13 cellular contexts compared by ENCODE assay signal in genomic region chr16:87056083-87056482, GRCh38.
DNase-seq lines count a peak whose midpoint lies in the region; ATAC-seq and TF ChIP-seq lines count a peak whose summit lies in the region.
"Had no signal": no experiment of that assay in that cellular context is flagged by ENCODE, and none has a peak within 500 bp of the region (broad histone marks: within the 10 kb centered on the region; RNA-seq: fewer than 3 reads in every experiment).

No MANE protein-coding gene starts in this region.

- DNase-seq in AG04449 (ENCODE audit: low read depth, low spot score): no peak
- DNase-seq in HFFc6: peak; percentile 13
- DNase-seq in chondrocyte (ENCODE audit: low spot score): no peak
- DNase-seq in iris pigment epithelial cell (ENCODE audit: low read depth): peak; percentile 39
- no peak for DNase-seq in NCI-H2196 (lab: John Stamatoyannopoulos, UW; ENCODE audit: unreplicated experiment)
- no peak for DNase-seq in gastrocnemius medialis
- DNase-seq in KBM-7: no peak
- DNase-seq: activated naive CD8-positive, alpha-beta T cell treated with anti-CD3 and anti-CD28 coated beads, Interleukin-2, amount 50 U/mL, for 24 hours; effector memory CD8-positive, alpha-beta T cell; immature natural killer cell had no signal

- CTCF ChIA-PET in AG04449 (lab: Yijun Ruan, JAX): interaction anchor here (0.8 to 2.4 kb wide), 13 partner anchors 9 to 498 kb away, joined by 3 to 17 read pairs (median 4); partner anchors contain the start of gene FOXC2

- H3K27me3 ChIP-seq in gastrocnemius medialis: peaks cover 7 to 15% (median 9%) of the 10 kb centered on the region in 3 donors
- H3K27me3 ChIP-seq: BLaER1 treated with 17β-estradiol and CSF1 and Interleukin-3, amounts not matched to agents 10 nM and 100 nM had no signal

- no peaks in the 10 kb centered on the region for H3K9me3 ChIP-seq in gastrocnemius medialis

- intact Hi-C loops in gastrocnemius medialis (cut with DNase I; ENCODE audit: low total_unique reads): no loop called here

- H3K27ac Mint-ChIP-seq in HFFc6 (no peak overlapping the region), chondrocyte (ENCODE audit: unreplicated experiment) (no peak overlapping the region)
- H3K27ac Mint-ChIP-seq: activated naive CD8-positive, alpha-beta T cell treated with anti-CD3 and anti-CD28 coated beads, Interleukin-2, amount 50 U/mL, for 24 hours; effector memory CD8-positive, alpha-beta T cell; immature natural killer cell; naive thymus-derived CD8-positive, alpha-beta T cell had no signal

- H3K4me1 Mint-ChIP-seq in HFFc6 (ENCODE audit: low read depth) (peaks cover 22% of the 10 kb centered on the region), chondrocyte (ENCODE audit: low read depth) (peaks cover 14% of the 10 kb centered on the region)
- H3K4me1 Mint-ChIP-seq: activated naive CD8-positive, alpha-beta T cell treated with anti-CD3 and anti-CD28 coated beads, Interleukin-2, amount 50 U/mL, for 24 hours; immature natural killer cell had no signal

- H3K4me3 ChIP-seq in AG04449 (ENCODE audit: low read depth, low read length) (no peak overlapping the region), gastrocnemius medialis (no peak overlapping the region)
- H3K4me3 ChIP-seq: BLaER1 treated with 17β-estradiol and CSF1 and Interleukin-3, amounts not matched to agents 10 nM and 100 nM had no signal

- no peak overlapping the region for H3K27ac ChIP-seq in gastrocnemius medialis
- H3K27ac ChIP-seq: BLaER1 treated with 17β-estradiol and CSF1 and Interleukin-3, amounts not matched to agents 10 nM and 100 nM had no signal

- H3K9me3 Mint-ChIP-seq in HFFc6: no peaks in the 10 kb centered on the region
- peaks cover 6% of the 10 kb centered on the region for H3K9me3 Mint-ChIP-seq in chondrocyte (ENCODE audit: low read depth)

- POLR2A ChIA-PET in AG04449 (lab: Yijun Ruan, JAX): no interaction called here

- ATAC-seq in HG02610 (IDR thresholded peaks at IDR 0.05; ENCODE audit: unreplicated experiment) (no peak), gastrocnemius medialis (no peak)
- ATAC-seq: activated naive CD8-positive, alpha-beta T cell treated with anti-CD3 and anti-CD28 coated beads, Interleukin-2, amount 50 U/mL, for 24 hours; effector memory CD8-positive, alpha-beta T cell; naive thymus-derived CD8-positive, alpha-beta T cell had no signal

- no peaks in the 10 kb centered on the region for H3K4me1 ChIP-seq in gastrocnemius medialis
- H3K4me1 ChIP-seq: BLaER1 treated with 17β-estradiol and CSF1 and Interleukin-3, amounts not matched to agents 10 nM and 100 nM had no signal

- H3K36me3 ChIP-seq in gastrocnemius medialis: no peaks in the 10 kb centered on the region
- H3K36me3 ChIP-seq: BLaER1 treated with 17β-estradiol and CSF1 and Interleukin-3, amounts not matched to agents 10 nM and 100 nM had no signal

- H3K27me3 Mint-ChIP-seq in HFFc6 (ENCODE audit: insufficient read depth) (peaks cover 26% of the 10 kb centered on the region), chondrocyte (ENCODE audit: low read depth) (no peaks in the 10 kb centered on the region)

- H3K36me3 Mint-ChIP-seq in HFFc6 (ENCODE audit: low read depth): no peaks in the 10 kb centered on the region
- peaks cover 2% of the 10 kb centered on the region for H3K36me3 Mint-ChIP-seq in chondrocyte (ENCODE audit: low read depth)
- H3K36me3 Mint-ChIP-seq: immature natural killer cell had no signal

- in situ Hi-C loops in gastrocnemius medialis (cut with MboI; ENCODE audit: low sequenced_read_pairs in 4 of 4): loop anchor here in 1 of 4 donors (25.0 kb wide), 1 partner anchor 231 kb away; no protein-coding TSS in a partner anchor
- in situ Hi-C loops in KBM-7 (cut with MboI; ENCODE audit: low pct_unique_long_range_greater_than_20kb, low sequenced_read_pairs): loop anchor here (25.0 kb wide), 1 partner anchor 494 kb away; the partner anchor contains the start of genes FOXC2 and MTHFSD

- no peak for TF ChIP-seq POLR2A in gastrocnemius medialis (IDR thresholded peaks at IDR 0.05)

- H3K4me3 Mint-ChIP-seq in HFFc6: no peak overlapping the region
- H3K4me3 Mint-ChIP-seq in chondrocyte (ENCODE audit: unreplicated experiment): no peak overlapping the region
- H3K4me3 Mint-ChIP-seq: activated naive CD8-positive, alpha-beta T cell treated with anti-CD3 and anti-CD28 coated beads, Interleukin-2, amount 50 U/mL, for 24 hours; effector memory CD8-positive, alpha-beta T cell; immature natural killer cell; naive thymus-derived CD8-positive, alpha-beta T cell had no signal

- peak; percentile 21 for TF ChIP-seq CTCF in AG04449 (IDR thresholded peaks at IDR 0.05; ENCODE audit: insufficient read depth, low read length, missing control alignments)
- TF ChIP-seq CTCF in HFFc6 (IDR thresholded peaks at IDR 0.05): peak; percentile 54
- TF ChIP-seq CTCF in chondrocyte (IDR thresholded peaks at IDR 0.05): peak; percentile 72
- no peak for TF ChIP-seq CTCF in gastrocnemius medialis (IDR thresholded peaks at IDR 0.05 in 4 of 5, conservative IDR thresholded peaks at IDR 0.05 in 1 of 5)

Comparison
In these comparisons a context has a peak if more than half of its experiments do, and no peak if none do; other contexts are left out.
1. DNase-seq: peak in HFFc6 (single experiment) and iris pigment epithelial cell (single experiment); none in AG04449 (single experiment), chondrocyte (single experiment), NCI-H2196 (single experiment), gastrocnemius medialis (0 of 2) and KBM-7 (single experiment).
2. CTCF ChIP-seq: peak in AG04449 (single experiment), HFFc6 (single experiment) and chondrocyte (single experiment); none in gastrocnemius medialis (0 of 5).